16 cellular contexts compared by ENCODE assay signal in genomic region chr17:74815671-74816370, GRCh38. TPM values are rescaled to one million over a fixed set of nuclear protein-coding genes. Genes with fewer than 3 reads are reported as not detected.
DNase-seq lines count a peak whose midpoint lies in the region; ATAC-seq, FAIRE-seq and TF ChIP-seq lines count a peak whose summit lies in the region.
"Had no signal": no experiment of that assay in that cellular context is flagged by ENCODE, and none has a peak within 500 bp of the region (broad histone marks: within the 10 kb centered on the region; RNA-seq: fewer than 3 reads in every experiment).

No MANE protein-coding gene starts in this region.

- peak; percentile 74 for FAIRE-seq in H1 (lab: Jason Lieb, UNC)
- FAIRE-seq: endometrium, islet of Langerhans had no signal

- H3K9ac ChIP-seq in H1 (replicated peaks in 1 of 4; ENCODE audit: extremely low read depth in 1 of 4, low read depth in 3 of 4, low read length in 3 of 4): no peak overlapping the region

- no peak overlapping the region for H4K91ac ChIP-seq in H1 (replicated peaks; ENCODE audit: insufficient read length, low read length)

- no peak overlapping the region for H3K56ac ChIP-seq in H1 (replicated peaks; ENCODE audit: insufficient read length, low read depth, low read length)

- no peak overlapping the region for H2BK120ac ChIP-seq in H1 (replicated peaks; ENCODE audit: low read depth, low read length)

- no peak overlapping the region for H2BK15ac ChIP-seq in H1 (ENCODE audit: low read length)

- H2BK5ac ChIP-seq in H1 (ENCODE audit: low read depth, low read length): no peak overlapping the region; the same call in 1 of the 2 replicates

- TF ChIP-seq EP300 in H1 (IDR thresholded peaks at IDR 0.05; ENCODE audit: borderline replicate concordance in 1 of 2, low read depth in 2 of 2, low read length in 2 of 2) (no peak), suprapubic skin (IDR thresholded peaks at IDR 0.05) (no peak)

- H2AFZ ChIP-seq in H1 (ENCODE audit: low read length): no peak overlapping the region

- H3K4ac ChIP-seq in H1 (replicated peaks; ENCODE audit: insufficient read length, low read depth, low read length): no peak overlapping the region

- 79% methylated on average over 10 of the region's 10 CpGs; no CpG with 5 or more reads in 1 of the 2 experiments for WGBS in H1 (ENCODE audit: extremely low coverage in 1 of 2, insufficient coverage in 1 of 2, insufficient read length in 1 of 2, insufficient replicate concordance in 2 of 2, low coverage in 1 of 2, low lambda C conversion rate in 2 of 2, missing lambda C conversion rate in 1 of 2), 2 experiments
- WGBS in suprapubic skin: 83% methylated on average over 7 of the region's 10 CpGs
- WGBS in lower leg skin, 2 donors: 84 to 88% methylated on average over 10 of the region's 10 CpGs

- H3K9me3 ChIP-seq in cardiac muscle cell (ENCODE audit: low read depth) (no peaks in the 10 kb centered on the region), H1 (ENCODE audit: insufficient read depth in 2 of 2, low read depth in 1 of 2, low read length in 1 of 2) (no peaks in the 10 kb centered on the region), suprapubic skin (no peaks in the 10 kb centered on the region)
- H3K9me3 ChIP-seq: neutrophil had no signal

- peaks cover 11 to 16% of the 10 kb centered on the region in 2 experiments for H4K20me1 ChIP-seq in H1 (replicated peaks in 1 of 2; ENCODE audit: control insufficient read depth in 1 of 2, insufficient read depth in 2 of 2, low read length in 2 of 2)

- intact Hi-C loops in cardiac septum (cut with DNase I) (no loop called here), lower leg skin (cut with DNase I; ENCODE audit: low total_unique reads) (no loop called here)

- no peaks in the 10 kb centered on the region for H3K27me3 Mint-ChIP-seq in stimulated activated naive CD8-positive, alpha-beta T cell treated with anti-CD3 and anti-CD28 coated beads, Interleukin-15, amount 100 ng/mL, for 72 hours

- H3K4me3 Mint-ChIP-seq in stimulated activated naive CD8-positive, alpha-beta T cell treated with anti-CD3 and anti-CD28 coated beads, Interleukin-15, amount 100 ng/mL, for 72 hours: no peak overlapping the region
- H3K4me3 Mint-ChIP-seq: CD8-positive, alpha-beta T cell had no signal

- no peak overlapping the region for H4K5ac ChIP-seq in H1 (ENCODE audit: insufficient read length, low read depth, low read length)

- H3K14ac ChIP-seq in H1 (ENCODE audit: insufficient read length): no peak overlapping the region

- ATAC-seq in stimulated activated naive CD8-positive, alpha-beta T cell treated with anti-CD3 and anti-CD28 coated beads, Interleukin-15, amount 100 ng/mL, for 72 hours: no peak
- ATAC-seq: activated naive CD4-positive, alpha-beta T cell treated with anti-CD3 and anti-CD28 coated beads, Interleukin-2, amount 50 U/mL, for 72 hours; CD8-positive, alpha-beta T cell had no signal

- H2AK5ac ChIP-seq in H1 (ENCODE audit: low read depth, low read length): no peak overlapping the region

- TF ChIP-seq CTCF in cardiac muscle cell (IDR thresholded peaks at IDR 0.05; ENCODE audit: low read depth, low read length) (peak; percentile 23), H1 (IDR thresholded peaks at IDR 0.05; ENCODE audit: control extremely low read depth in 1 of 3, insufficient read depth in 1 of 3, low read depth in 1 of 3, low read length in 3 of 3) (peak; percentile 71 to 94 (median 85)), suprapubic skin (IDR thresholded peaks at IDR 0.05) (no peak), lower leg skin (IDR thresholded peaks at IDR 0.05) (no peak)

- no peak overlapping the region for H3K18ac ChIP-seq in H1 (ENCODE audit: extremely low read depth, low read length)

- no peaks in the 10 kb centered on the region for H3K4me1 Mint-ChIP-seq in stimulated activated naive CD8-positive, alpha-beta T cell treated with anti-CD3 and anti-CD28 coated beads, Interleukin-15, amount 100 ng/mL, for 72 hours

- CTCF ChIA-PET in H1 (lab: Charles Lee; ENCODE audit: partially characterized antibody): interaction anchor here (0.6 to 99.6 kb wide), 3 partner anchors 3 to 130 kb away, joined by 3 to 2981 read pairs (median 2981); partner anchors contain the start of genes FDXR, GRIN2C and NAT9

- DNase-seq in cardiac muscle cell (ENCODE audit: low read depth in 1 of 2, low spot score in 1 of 2): peak in 1 of 2 donors; percentile 47
- DNase-seq in cardiac septum (ENCODE audit: low spot score): no peak
- peak; percentile 41 for DNase-seq in NCI-H69 (lab: John Stamatoyannopoulos, UW)
- peak in 1 of 2 experiments; percentile 77 for DNase-seq in H1 (ENCODE audit: low read depth in 1 of 2, low spot score in 2 of 2)
- DNase-seq in stimulated activated naive CD8-positive, alpha-beta T cell treated with anti-CD3 and anti-CD28 coated beads, Interleukin-15, amount 100 ng/mL, for 72 hours: no peak
- DNase-seq in suprapubic skin (ENCODE audit: low spot score in 2 of 2): no peak
- DNase-seq in GDM1 (lab: John Stamatoyannopoulos, UW): no peak
- no peak for DNase-seq in lower leg skin (ENCODE audit: low spot score in 2 of 2)
- DNase-seq: activated CD4-positive, alpha-beta T cell treated with anti-CD3 and anti-CD28 coated beads for 1 hour; MV-4-11; RPMI8226 had no signal

- TF ChIP-seq RAD21 in H1 (IDR thresholded peaks at IDR 0.05 in 1 of 2, conservative IDR thresholded peaks at IDR 0.05 in 1 of 2; ENCODE audit: low read depth in 2 of 2, low read length in 2 of 2): peak; percentile 58 to 61

- H4K8ac ChIP-seq in H1 (ENCODE audit: extremely low read depth, insufficient read depth, low read length): no peak overlapping the region

- H3K27ac Mint-ChIP-seq in stimulated activated naive CD8-positive, alpha-beta T cell treated with anti-CD3 and anti-CD28 coated beads, Interleukin-15, amount 100 ng/mL, for 72 hours: peak overlapping the region in 1 of 2 donors; percentile 87
- H3K27ac Mint-ChIP-seq: CD8-positive, alpha-beta T cell had no signal

- no peak overlapping the region for H2BK20ac ChIP-seq in H1 (ENCODE audit: low read length)

- no peak overlapping the region for H3K4me2 ChIP-seq in H1 (ENCODE audit: insufficient read depth in 1 of 2, low read depth in 2 of 2, low read length in 2 of 2)

- H3K23ac ChIP-seq in H1 (ENCODE audit: insufficient read length): no peak overlapping the region

- H3K27ac ChIP-seq in cardiac muscle cell: no peak overlapping the region
- no peak overlapping the region for H3K27ac ChIP-seq in H1 (ENCODE audit: low read depth, low read length)
- no peak overlapping the region for H3K27ac ChIP-seq in suprapubic skin
- H3K27ac ChIP-seq: neutrophil had no signal

- H3K4me3 ChIP-seq in cardiac muscle cell (no peak overlapping the region), H1 (ENCODE audit: extremely low read depth in 1 of 4, insufficient read depth in 2 of 4, low read depth in 3 of 4, low read length in 4 of 4) (no peak overlapping the region), suprapubic skin (no peak overlapping the region), lower leg skin (ENCODE audit: low read depth, poor library complexity, severe bottlenecking) (no peak overlapping the region)

- no peaks in the 10 kb centered on the region for H3K23me2 ChIP-seq in H1 (ENCODE audit: low read depth, low read length)

- TF ChIP-seq POLR2A in H1 (IDR thresholded peaks at IDR 0.05; ENCODE audit: control extremely low read depth in 1 of 2, low read depth in 2 of 2, low read length in 2 of 2): no peak
- no peak for TF ChIP-seq POLR2A in suprapubic skin (IDR thresholded peaks at IDR 0.05)
- no peak for TF ChIP-seq POLR2A in lower leg skin (IDR thresholded peaks at IDR 0.05)

- H2BK12ac ChIP-seq in H1 (ENCODE audit: low read depth, low read length): no peak overlapping the region

- no peaks in the 10 kb centered on the region for H3K9me3 Mint-ChIP-seq in stimulated activated naive CD8-positive, alpha-beta T cell treated with anti-CD3 and anti-CD28 coated beads, Interleukin-15, amount 100 ng/mL, for 72 hours
- H3K9me3 Mint-ChIP-seq: activated naive CD4-positive, alpha-beta T cell treated with anti-CD3 and anti-CD28 coated beads, Interleukin-2, amount 50 U/mL, for 72 hours; CD8-positive, alpha-beta T cell had no signal

- H3K79me1 ChIP-seq in H1 (ENCODE audit: low read depth, low read length): no peaks in the 10 kb centered on the region

- peaks cover 70% of the 10 kb centered on the region for H3K4me1 ChIP-seq in cardiac muscle cell (ENCODE audit: low read depth)
- peaks cover 0 to 4% (median 1%) of the 10 kb centered on the region in 4 experiments; a peak in 2 of 7 replicates for H3K4me1 ChIP-seq in H1 (replicated peaks in 1 of 4; ENCODE audit: control insufficient read depth in 3 of 4, insufficient read depth in 4 of 4, low read length in 3 of 4)
- no peaks in the 10 kb centered on the region for H3K4me1 ChIP-seq in suprapubic skin

- no peaks in the 10 kb centered on the region for H3K27me3 ChIP-seq in cardiac muscle cell
- peaks cover 0 to 2% (median 0%) of the 10 kb centered on the region in 4 experiments; a peak in 3 of 7 replicates for H3K27me3 ChIP-seq in H1 (replicated peaks in 1 of 4; ENCODE audit: control insufficient read depth in 3 of 4, extremely low read depth in 1 of 4, insufficient read depth in 3 of 4, low read length in 3 of 4)
- no peaks in the 10 kb centered on the region for H3K27me3 ChIP-seq in suprapubic skin
- H3K27me3 ChIP-seq: neutrophil had no signal

- no peaks in the 10 kb centered on the region for H3K79me2 ChIP-seq in H1 (ENCODE audit: control insufficient read depth in 1 of 2, insufficient read depth in 2 of 2, low read length in 2 of 2)

- POLR2A ChIA-PET in H1 (lab: Charles Lee; ENCODE audit: partially characterized antibody): no interaction called here

- H3K36me3 ChIP-seq in cardiac muscle cell: no peaks in the 10 kb centered on the region
- H3K36me3 ChIP-seq in H1 (ENCODE audit: control insufficient read depth in 2 of 4, insufficient read depth in 4 of 4, low read length in 3 of 4): peaks cover 0 to under 1% (median 0%) of the 10 kb centered on the region in 4 experiments; a peak in 2 of 8 replicates
- H3K36me3 ChIP-seq in suprapubic skin: peaks cover 30% of the 10 kb centered on the region

RNA-seq across cellular contexts. Expression of gene NAT9, which starts 39.7 kb away (rescaled TPM):
- total RNA-seq in cardiac muscle cell (45.9 and 73.1 TPM in 2 replicates), cardiac septum (27.6 TPM), suprapubic skin (10 to 100 TPM; 21.0 to 32.7 (median 24.4) TPM), lower leg skin (10 to 100 TPM; 14.3 to 26.6 (median 18.1) TPM)
- polyA plus RNA-seq in cardiac muscle cell (56.2 and 96.8 TPM in 2 replicates), H1 (2011; rRNA removed) (32.3 and 42.4 TPM in 2 replicates)
- total RNA-seq in H1 (2021; fragmentation: NEBNext Ultra II Directional; extraction: Animal tissue kit (Norgen Biotek cat#: 25700)): 40.6 and 42.7 TPM in 2 replicates
- 67.6 TPM for polyA plus RNA-seq in H1 (2011; cell fraction: cytosol; rRNA removed)
- polyA plus RNA-seq in H1 (2011; cell fraction: nucleus; rRNA removed): 198 TPM
- polyA plus RNA-seq in H1 (2012, experiment 1 of 2): 49.1 to 72.7 TPM (median 58.9 TPM) in 4 replicates
- 32.4 TPM for polyA plus RNA-seq in H1 (2012, experiment 2 of 2)
- 28.5 TPM for polyA plus RNA-seq in H1 (2013, experiment 1 of 2)
- polyA plus RNA-seq in H1 (2013, experiment 2 of 2): 24.6 TPM
- 39.6 and 41.7 TPM in 2 replicates for polyA minus RNA-seq in H1 (2011; rRNA and poly(A)+ RNA removed)
- polyA minus RNA-seq in H1 (2011; cell fraction: cytosol; rRNA and poly(A)+ RNA removed): 18.8 TPM
- 50.9 TPM for polyA minus RNA-seq in H1 (2011; cell fraction: nucleus; rRNA and poly(A)+ RNA removed)

RNA-seq across cellular contexts. Expression of gene GRIN2C, which starts 43.9 kb away (rescaled TPM):
- total RNA-seq in cardiac muscle cell: 0.95 and 6.1 TPM in 2 replicates
- 0.71 and 1.1 TPM in 2 replicates for polyA plus RNA-seq in cardiac muscle cell
- 0.70 TPM for total RNA-seq in cardiac septum
- total RNA-seq in H1 (2021; fragmentation: NEBNext Ultra II Directional; extraction: Animal tissue kit (Norgen Biotek cat#: 25700)): 0.07 TPM in 1 of 2 replicates, not detected in the other
- 0.06 and 0.11 TPM in 2 replicates for polyA plus RNA-seq in H1 (2011; rRNA removed)
- 0.05 TPM for polyA plus RNA-seq in H1 (2011; cell fraction: cytosol; rRNA removed)
- polyA plus RNA-seq in H1 (2011; cell fraction: nucleus; rRNA removed): 0.20 TPM
- 0.06 to 0.29 TPM (median 0.19 TPM) in 4 replicates for polyA plus RNA-seq in H1 (2012, experiment 1 of 2)
- polyA plus RNA-seq in H1 (2012, experiment 2 of 2): 0.05 TPM
- 0.02 TPM for polyA plus RNA-seq in H1 (2013, experiment 1 of 2)
- polyA plus RNA-seq in H1 (2013, experiment 2 of 2): 0.04 TPM
- 0.12 TPM in 1 of 2 replicates, not detected in the other for polyA minus RNA-seq in H1 (2011; rRNA and poly(A)+ RNA removed)
- not detected for polyA minus RNA-seq in H1 (2011; cell fraction: cytosol; rRNA and poly(A)+ RNA removed)
- polyA minus RNA-seq in H1 (2011; cell fraction: nucleus; rRNA and poly(A)+ RNA removed): 0.20 TPM
- under 1 TPM in 1 of 4 donors, not detected in 3; 0.13 TPM for total RNA-seq in suprapubic skin
- under 1 TPM in 2 of 4 donors, not detected in 2; 0.49 to 0.55 TPM for total RNA-seq in lower leg skin
- total RNA-seq: CD8-positive, alpha-beta T cell had no signal

RNA-seq across cellular contexts. Expression of gene FDXR, which starts 57.0 kb away (rescaled TPM):
- 44.6 and 44.7 TPM in 2 replicates for total RNA-seq in cardiac muscle cell
- 49.9 and 55.9 TPM in 2 replicates for polyA plus RNA-seq in cardiac muscle cell
- 3.9 TPM for total RNA-seq in cardiac septum
- total RNA-seq in H1 (2021; fragmentation: NEBNext Ultra II Directional; extraction: Animal tissue kit (Norgen Biotek cat#: 25700)): 24.2 and 25.6 TPM in 2 replicates
- polyA plus RNA-seq in H1 (2011; rRNA removed): 31.4 and 44.0 TPM in 2 replicates
- polyA plus RNA-seq in H1 (2011; cell fraction: cytosol; rRNA removed): 52.5 TPM
- 67.0 TPM for polyA plus RNA-seq in H1 (2011; cell fraction: nucleus; rRNA removed)
- polyA plus RNA-seq in H1 (2012, experiment 1 of 2): 20.6 to 42.6 TPM (median 37.8 TPM) in 4 replicates
- polyA plus RNA-seq in H1 (2012, experiment 2 of 2): 33.2 TPM
- polyA plus RNA-seq in H1 (2013, experiment 1 of 2): 13.2 TPM
- polyA plus RNA-seq in H1 (2013, experiment 2 of 2): 13.1 TPM
- polyA minus RNA-seq in H1 (2011; rRNA and poly(A)+ RNA removed): 10.8 and 11.3 TPM in 2 replicates
- 20.4 TPM for polyA minus RNA-seq in H1 (2011; cell fraction: cytosol; rRNA and poly(A)+ RNA removed)
- polyA minus RNA-seq in H1 (2011; cell fraction: nucleus; rRNA and poly(A)+ RNA removed): 25.0 TPM
- 10 to 100 TPM; 19.1 to 34.1 (median 24.7) TPM for total RNA-seq in suprapubic skin
- 10 to 100 TPM; 21.9 to 28.0 (median 24.6) TPM for total RNA-seq in lower leg skin

Comparison
In these comparisons a context has a peak if more than half of its experiments do, and no peak if none do; other contexts are left out.
1. CTCF ChIP-seq: peak in cardiac muscle cell (single experiment) and H1 (3 of 3); none in suprapubic skin (0 of 2) and lower leg skin (0 of 3).